ENCODE assay signal across 9 cellular contexts in the genomic region with DNA sequence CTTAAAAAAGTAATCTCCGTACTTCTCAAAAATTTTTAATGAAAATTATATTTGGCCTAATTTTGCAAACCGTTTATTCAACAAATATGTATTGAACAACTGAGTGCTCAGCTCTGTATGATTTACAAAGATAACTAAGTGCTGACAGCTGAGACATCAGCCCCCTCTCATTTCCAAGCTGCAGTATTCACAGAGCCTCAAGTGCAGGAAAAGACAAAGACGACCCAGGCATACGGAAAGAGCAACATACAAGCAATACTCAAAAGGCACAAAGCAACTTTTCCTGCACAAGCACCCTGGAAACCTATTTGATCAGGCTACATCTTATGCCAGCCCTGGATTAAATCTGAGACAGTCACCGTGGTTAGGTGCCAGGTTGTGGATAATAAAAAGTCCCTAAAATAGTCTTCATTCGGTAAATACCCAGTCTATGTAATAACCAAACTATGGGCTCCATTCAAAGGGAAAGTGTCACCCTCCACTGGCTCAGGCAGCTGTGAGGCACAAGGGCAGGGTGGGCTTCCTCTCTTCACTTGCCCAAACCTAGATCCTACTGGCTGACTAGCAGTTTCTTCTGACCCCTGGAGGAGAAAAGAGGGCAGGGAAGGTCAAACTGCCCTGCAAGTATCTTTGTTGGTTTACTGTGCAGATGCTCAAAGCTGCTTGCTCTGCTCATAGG.
DNase-seq lines count a peak whose midpoint lies in the region; ATAC-seq, FAIRE-seq and TF ChIP-seq lines count a peak whose summit lies in the region.
"Had no signal": no experiment of that assay in that cellular context is flagged by ENCODE, and none has a peak within 500 bp of the region (broad histone marks: within the 10 kb centered on the region; RNA-seq: fewer than 3 reads in every experiment).

No MANE protein-coding gene starts in this region.

- DNase-seq in A549 (ENCODE audit: low read depth in 1 of 2, low spot score in 1 of 2) = no peak
- no peak for DNase-seq in mammary epithelial cell
- no peak for DNase-seq in T-cell
- DNase-seq in NCI-H526 treated with DMSO at 0.1 percent for 48 hours (lab: John Stamatoyannopoulos, UW) = no peak
- DNase-seq in CD4-positive, alpha-beta memory T cell = no peak
- DNase-seq in C1 segment of cervical spinal cord (lab: John Stamatoyannopoulos, UW) = no peak
- DNase-seq: CD4-positive, alpha-beta T cell had no signal

- no peaks in the 10 kb centered on the region for H3K36me3 Mint-ChIP-seq in T-cell
- no peaks in the 10 kb centered on the region for H3K36me3 Mint-ChIP-seq in CD4-positive, alpha-beta memory T cell

- H4K20me1 ChIP-seq in mammary epithelial cell (ENCODE audit: insufficient read depth, low read length) = no peaks in the 10 kb centered on the region

- no peak overlapping the region for H2AFZ ChIP-seq in mammary epithelial cell (ENCODE audit: low read depth, low read length)

- H3K27me3 Mint-ChIP-seq in T-cell = peaks cover 3 to 8% of the 10 kb centered on the region in 2 donors
- peaks cover 6 to 10% of the 10 kb centered on the region in 2 donors for H3K27me3 Mint-ChIP-seq in CD4-positive, alpha-beta memory T cell
- H3K27me3 Mint-ChIP-seq: CD4-positive, alpha-beta T cell had no signal

- H3K9me3 Mint-ChIP-seq in T-cell = no peaks in the 10 kb centered on the region
- no peaks in the 10 kb centered on the region for H3K9me3 Mint-ChIP-seq in CD4-positive, alpha-beta memory T cell
- H3K9me3 Mint-ChIP-seq: CD4-positive, alpha-beta T cell had no signal

- TF ChIP-seq EP300 in A549 (IDR thresholded peaks at IDR 0.05) = no peak

- intact Hi-C loops in mammary epithelial cell (cut with micrococcal nuclease) = loop anchor here (2.0 kb wide), 1 partner anchor 66 kb away; the partner anchor contains the start of gene TBC1D4
- intact Hi-C loops in CD4-positive, alpha-beta memory T cell (cut with micrococcal nuclease) = no loop called here

- no peak overlapping the region for H3K4me3 Mint-ChIP-seq in T-cell
- H3K4me3 Mint-ChIP-seq in CD4-positive, alpha-beta memory T cell = no peak overlapping the region
- H3K4me3 Mint-ChIP-seq: CD4-positive, alpha-beta T cell had no signal

- CTCF ChIA-PET in A549 (lab: Yijun Ruan, JAX) (interaction anchor here (1.1 to 1.8 kb wide), 4 partner anchors 31 to 66 kb away, joined by 3 to 4 read pairs (median 4); partner anchors contain the start of gene TBC1D4), mammary epithelial cell (lab: Charles Lee; ENCODE audit: low non-redundant PET) (no interaction called here), T-cell (lab: Charles Lee) (no interaction called here)
- CTCF ChIA-PET in CD4-positive, alpha-beta memory T cell (lab: Charles Lee; ENCODE audit: partially characterized antibody) = no interaction called here

- no peaks in the 10 kb centered on the region for H3K36me3 ChIP-seq in mammary epithelial cell (ENCODE audit: insufficient read depth, low read length)
- no peaks in the 10 kb centered on the region for H3K36me3 ChIP-seq in CD4-positive, alpha-beta memory T cell (ENCODE audit: insufficient read depth, low read length)

- H3K9ac ChIP-seq in mammary epithelial cell (ENCODE audit: insufficient read depth, low read length) = no peak overlapping the region

- no peak overlapping the region for H3K4me3 ChIP-seq in A549
- H3K4me3 ChIP-seq in mammary epithelial cell (replicated peaks in 1 of 3; ENCODE audit: insufficient read depth in 1 of 3, low read depth in 2 of 3, low read length in 3 of 3) = no peak overlapping the region
- H3K4me3 ChIP-seq in CD4-positive, alpha-beta memory T cell (ENCODE audit: low read length in 2 of 2) = no peak overlapping the region

- H3K79me2 ChIP-seq in mammary epithelial cell (ENCODE audit: insufficient read depth, low read length) = peaks cover 29% of the 10 kb centered on the region

- POLR2A ChIA-PET in A549 (lab: Yijun Ruan, JAX) (interaction anchor here (0.9 kb wide), 1 partner anchor 66 kb away, joined by 4 read pairs; the partner anchor contains the start of gene TBC1D4), T-cell (lab: Charles Lee) (no interaction called here)
- POLR2A ChIA-PET in CD4-positive, alpha-beta memory T cell (lab: Charles Lee; ENCODE audit: partially characterized antibody) = no interaction called here

- H3K4me1 Mint-ChIP-seq in T-cell = no peaks in the 10 kb centered on the region
- H3K4me1 Mint-ChIP-seq in CD4-positive, alpha-beta memory T cell = peaks cover 0 to 1% (median 0%) of the 10 kb centered on the region in 4 donors

- TF ChIP-seq RAD21 in A549 (conservative IDR thresholded peaks at IDR 0.05 in 1 of 2, IDR thresholded peaks at IDR 0.05 in 1 of 2) = no peak

- TF ChIP-seq CTCF in A549 (IDR thresholded peaks at IDR 0.05) = no peak
- no peak for TF ChIP-seq CTCF in mammary epithelial cell (conservative IDR thresholded peaks at IDR 0.05 in 1 of 2, IDR thresholded peaks at IDR 0.05 in 1 of 2; ENCODE audit: extremely low read depth in 1 of 2, insufficient read depth in 1 of 2, low read depth in 1 of 2, low read length in 2 of 2)

- H3K9me3 ChIP-seq in A549 (no peaks in the 10 kb centered on the region), mammary epithelial cell (replicated peaks; ENCODE audit: insufficient read depth, low read length) (no peaks in the 10 kb centered on the region)
- no peaks in the 10 kb centered on the region for H3K9me3 ChIP-seq in CD4-positive, alpha-beta memory T cell (ENCODE audit: control insufficient read depth in 1 of 2, low read length in 2 of 2)

- WGBS in A549 (ENCODE audit: missing lambda C conversion rate) = 52% methylated on average over 6 of the region's 6 CpGs
- 55% methylated on average over 6 of the region's 6 CpGs for WGBS in mammary epithelial cell (ENCODE audit: low coverage, missing lambda C conversion rate)

- in situ Hi-C loops in mammary epithelial cell (cut with MboI; ENCODE audit: low sequenced_read_pairs in 2 of 2) = no loop called here

- no peak for FAIRE-seq in A549 (lab: Jason Lieb, UNC)

- H3K4me2 ChIP-seq in A549 (peak overlapping the region; percentile 60), mammary epithelial cell (ENCODE audit: insufficient read depth, low read depth, low read length) (peak overlapping the region; percentile 63)

- TF ChIP-seq POLR2A in A549 (IDR thresholded peaks at IDR 0.05; ENCODE audit: low read length) = no peak

- peak; percentile 24 to 50; a peak in 3 of 6 replicates for ATAC-seq in A549
- ATAC-seq in GM18907 (IDR thresholded peaks at IDR 0.05; ENCODE audit: unreplicated experiment) = peak; percentile 82
- peak; percentile 56 for ATAC-seq in HG02884 (IDR thresholded peaks at IDR 0.05; ENCODE audit: unreplicated experiment)
- ATAC-seq in T-cell (replicated peaks in 1 of 4) = no peak

- H3K27ac ChIP-seq in A549 (peak overlapping the region; percentile 30 to 33; a peak in 4 of 6 replicates), mammary epithelial cell (ENCODE audit: insufficient read depth, low read depth, low read length) (no peak overlapping the region)
- H3K27ac ChIP-seq in CD4-positive, alpha-beta memory T cell (ENCODE audit: low read depth, low read length) = no peak overlapping the region

- no peaks in the 10 kb centered on the region for H3K27me3 ChIP-seq in mammary epithelial cell (ENCODE audit: insufficient read depth, low read length)
- no peaks in the 10 kb centered on the region for H3K27me3 ChIP-seq in CD4-positive, alpha-beta memory T cell (ENCODE audit: insufficient read depth, low read length)

- H3K4me1 ChIP-seq in A549 = peaks cover 55% of the 10 kb centered on the region
- peaks cover 30% of the 10 kb centered on the region for H3K4me1 ChIP-seq in mammary epithelial cell (ENCODE audit: insufficient read depth, low read length)
- H3K4me1 ChIP-seq in CD4-positive, alpha-beta memory T cell (ENCODE audit: insufficient read depth, low read length) = no peaks in the 10 kb centered on the region

- BruUV-seq in mammary epithelial cell (replicated peaks; lab: Mats Ljungman, UMichigan) = no TSS peak

- no peak overlapping the region for H3K27ac Mint-ChIP-seq in T-cell
- H3K27ac Mint-ChIP-seq in CD4-positive, alpha-beta memory T cell = no peak overlapping the region
- H3K27ac Mint-ChIP-seq: CD4-positive, alpha-beta T cell had no signal

- dilution Hi-C loops in mammary epithelial cell (cut with HindIII; ENCODE audit: low sequenced_read_pairs) = no loop called here

TF ChIP-seq in A549, 52 proteins besides CTCF, POLR2A, EP300 and RAD21 (continues in another document):
- TF ChIP-seq KDM1A (IDR thresholded peaks at IDR 0.05; ENCODE audit: low read depth) (no peak), MAX (IDR thresholded peaks at IDR 0.05) (no peak), BHLHE40 (IDR thresholded peaks at IDR 0.05; ENCODE audit: low read depth, low read length) (no peak), HOXA7 (CRISPR knock-in tag; IDR thresholded peaks at IDR 0.05) (no peak), SREBF2 (IDR thresholded peaks at IDR 0.05) (no peak), FOXS1 (CRISPR knock-in tag; IDR thresholded peaks at IDR 0.05) (no peak), ESRRA (IDR thresholded peaks at IDR 0.05; ENCODE audit: borderline replicate concordance, low read length) (no peak), HDAC2 (IDR thresholded peaks at IDR 0.05) (no peak), HEYL (CRISPR knock-in tag; IDR thresholded peaks at IDR 0.05) (no peak), CEBPB (IDR thresholded peaks at IDR 0.05) (no peak), HES2 (IDR thresholded peaks at IDR 0.05) (no peak), RCOR1 (IDR thresholded peaks at IDR 0.05; ENCODE audit: low read depth, low read length) (no peak)
- TF ChIP-seq, protein P1, sequence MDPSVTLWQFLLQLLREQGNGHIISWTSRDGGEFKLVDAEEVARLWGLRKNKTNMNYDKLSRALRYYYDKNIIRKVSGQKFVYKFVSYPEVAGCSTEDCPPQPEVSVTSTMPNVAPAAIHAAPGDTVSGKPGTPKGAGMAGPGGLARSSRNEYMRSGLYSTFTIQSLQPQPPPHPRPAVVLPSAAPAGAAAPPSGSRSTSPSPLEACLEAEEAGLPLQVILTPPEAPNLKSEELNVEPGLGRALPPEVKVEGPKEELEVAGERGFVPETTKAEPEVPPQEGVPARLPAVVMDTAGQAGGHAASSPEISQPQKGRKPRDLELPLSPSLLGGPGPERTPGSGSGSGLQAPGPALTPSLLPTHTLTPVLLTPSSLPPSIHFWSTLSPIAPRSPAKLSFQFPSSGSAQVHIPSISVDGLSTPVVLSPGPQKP (IDR thresholded peaks at IDR 0.05; ENCODE audit: low read depth, low read length) = no peak

Comparison
In these comparisons a context has a peak if more than half of its experiments do, and no peak if none do; other contexts are left out.
1. ATAC-seq: peak in A549 (2 of 2), GM18907 (single experiment) and HG02884 (single experiment); none in T-cell (0 of 4).
2. H3K27ac ChIP-seq: peak in A549 (2 of 2); none in mammary epithelial cell (single experiment) and CD4-positive, alpha-beta memory T cell (single experiment).